In genomic region chr6:166621114-166621540, GRCh38 we compare ENCODE assay signal across 17 cellular contexts. TPM values are rescaled to one million over a fixed set of nuclear protein-coding genes. Genes with fewer than 3 reads are reported as not detected.
A peak's percentile ranks its signal among the peaks of the same experiment; 100 is the strongest.
DNase-seq lines count a peak whose midpoint lies in the region; ATAC-seq, FAIRE-seq and TF ChIP-seq lines count a peak whose summit lies in the region.
"Had no signal": no experiment of that assay in that cellular context is flagged by ENCODE, and none has a peak within 500 bp of the region (broad histone marks: within the 10 kb centered on the region; RNA-seq: fewer than 3 reads in every experiment).

No MANE protein-coding gene starts in this region.

- H3K36me3 ChIP-seq in HUES48 (ENCODE audit: control insufficient read depth, insufficient read depth, low read length) = peaks cover 8% of the 10 kb centered on the region; the same call in 1 of the 2 replicates
- H3K36me3 ChIP-seq in body of pancreas (replicated peaks in 1 of 2; ENCODE audit: insufficient read depth in 1 of 2, low read depth in 2 of 2) = peaks cover 0 to 1% of the 10 kb centered on the region in 2 donors
- H3K36me3 ChIP-seq in iPS-20b (ENCODE audit: insufficient read depth, low read depth, low read length) = peaks cover 10% of the 10 kb centered on the region; the same call in 1 of the 2 replicates
- no peaks in the 10 kb centered on the region for H3K36me3 ChIP-seq in small intestine (ENCODE audit: control insufficient read depth in 2 of 2, insufficient read depth in 2 of 2, low read length in 2 of 2)

- H3K27ac ChIP-seq in HUES48 (ENCODE audit: low read depth, low read length) (peak overlapping the region; percentile 5), body of pancreas (peak overlapping the region in 3 of 4 donors; percentile 60 to 68 (median 64)), iPS-20b (ENCODE audit: low read length) (no peak overlapping the region), small intestine (ENCODE audit: low read depth in 1 of 2, low read length in 1 of 2) (no peak overlapping the region)
- H3K27ac ChIP-seq: C4-2B had no signal

- peaks cover 27% of the 10 kb centered on the region for H3K4me1 ChIP-seq in HUES48 (ENCODE audit: control insufficient read depth, insufficient read depth, low read length)
- H3K4me1 ChIP-seq in body of pancreas = peaks cover 57% of the 10 kb centered on the region
- peaks cover 34% of the 10 kb centered on the region for H3K4me1 ChIP-seq in iPS-20b (ENCODE audit: insufficient read depth, low read length)
- peaks cover 0 to 7% of the 10 kb centered on the region in 2 donors for H3K4me1 ChIP-seq in small intestine (ENCODE audit: control insufficient read depth in 2 of 2, insufficient read depth in 1 of 2, low read depth in 1 of 2, low read length in 1 of 2)

- no peaks in the 10 kb centered on the region for H3K36me3 Mint-ChIP-seq in immature natural killer cell
- H3K36me3 Mint-ChIP-seq: activated naive CD4-positive, alpha-beta T cell treated with anti-CD3 and anti-CD28 coated beads, Interleukin-2, amount 50 U/mL, for 72 hours had no signal

- no peak for TF ChIP-seq POLR2A in body of pancreas (IDR thresholded peaks at IDR 0.05)

- H3K27me3 ChIP-seq in HUES48 (ENCODE audit: control insufficient read depth, insufficient read depth, low read length) (peaks cover 9% of the 10 kb centered on the region), body of pancreas (no peaks in the 10 kb centered on the region), iPS-20b (ENCODE audit: insufficient read depth, low read length) (peaks cover 9% of the 10 kb centered on the region), small intestine (ENCODE audit: control insufficient read depth in 2 of 2, insufficient read depth in 2 of 2, low read length in 2 of 2) (peaks cover 0 to 2% of the 10 kb centered on the region in 2 donors)

- H3K27me3 Mint-ChIP-seq in immature natural killer cell (ENCODE audit: low read depth in 3 of 3) = peaks cover 4 to 8% (median 6%) of the 10 kb centered on the region in 3 donors

- WGBS in body of pancreas, 2 donors = 70 to 72% methylated on average over 6 of the region's 6 CpGs
- WGBS in small intestine, 3 donors = 18 to 66% (median 37%) methylated on average over 6 of the region's 6 CpGs

- ATAC-seq in body of pancreas = peak; percentile 4
- no peak for ATAC-seq in GM18861 (IDR thresholded peaks at IDR 0.05; ENCODE audit: unreplicated experiment)
- no peak for ATAC-seq in GM18868 (IDR thresholded peaks at IDR 0.05; ENCODE audit: unreplicated experiment)
- ATAC-seq: activated naive CD4-positive, alpha-beta T cell treated with anti-CD3 and anti-CD28 coated beads, Interleukin-2, amount 50 U/mL, for 72 hours; GM12878 had no signal

- DNase-seq in body of pancreas (no peak), small intestine (peak; percentile 81), immature natural killer cell (no peak), KBM-7 (no peak)
- DNase-seq: NCI-H1105; stimulated activated CD4-positive, alpha-beta T cell treated with anti-CD3 and anti-CD28 coated beads, Interleukin-1b, Interleukin-23, amount 100 ng/mL, for 48 hours; stimulated activated CD8-positive, alpha-beta memory T cell treated with anti-CD3 and anti-CD28 coated beads, Interleukin-4, amount 100 ng/mL, for 48 hours; T-helper 1 cell had no signal

- H3K27ac Mint-ChIP-seq in immature natural killer cell = no peak overlapping the region
- H3K27ac Mint-ChIP-seq: activated naive CD4-positive, alpha-beta T cell treated with anti-CD3 and anti-CD28 coated beads, Interleukin-2, amount 50 U/mL, for 72 hours; IgD-negative memory B cell had no signal

- no peak for FAIRE-seq in small intestine (lab: Jason Lieb, UNC)
- FAIRE-seq: colon, GM12878 had no signal

- no peak for TF ChIP-seq CTCF in body of pancreas (IDR thresholded peaks at IDR 0.05)

- H3K4me3 ChIP-seq in HUES48 (ENCODE audit: low read depth, low read length) (no peak overlapping the region), body of pancreas (no peak overlapping the region), iPS-20b (ENCODE audit: low read length) (peak overlapping the region; percentile 31), small intestine (ENCODE audit: low read depth in 1 of 2, low read length in 2 of 2) (no peak overlapping the region)
- H3K4me3 ChIP-seq: GM12878 had no signal

- no peak overlapping the region for H3K9ac ChIP-seq in HUES48 (ENCODE audit: low read depth, low read length)
- 0 out of 2 replicates have a peak overlapping the region, but pooled peaks have one; percentile 24 for H3K9ac ChIP-seq in iPS-20b (ENCODE audit: low read depth, low read length)

- in situ Hi-C loops in KBM-7 (cut with MboI; ENCODE audit: low pct_unique_long_range_greater_than_20kb, low sequenced_read_pairs) = no loop called here

- H3K4me3 Mint-ChIP-seq in immature natural killer cell = no peak overlapping the region

- intact Hi-C loops in body of pancreas (cut with DNase I) = no loop called here

- H3K4me1 Mint-ChIP-seq in immature natural killer cell = peaks cover 0 to 6% of the 10 kb centered on the region in 2 donors

- H3K9me3 Mint-ChIP-seq in immature natural killer cell = no peaks in the 10 kb centered on the region
- H3K9me3 Mint-ChIP-seq: activated naive CD4-positive, alpha-beta T cell treated with anti-CD3 and anti-CD28 coated beads, Interleukin-2, amount 50 U/mL, for 72 hours; IgD-negative memory B cell had no signal

- H3K9me3 ChIP-seq in HUES48 (ENCODE audit: control insufficient read depth, insufficient read depth, low read length) = no peaks in the 10 kb centered on the region
- no peaks in the 10 kb centered on the region for H3K9me3 ChIP-seq in body of pancreas
- no peaks in the 10 kb centered on the region for H3K9me3 ChIP-seq in iPS-20b (ENCODE audit: insufficient read depth, low read depth, low read length)
- H3K9me3 ChIP-seq in small intestine (ENCODE audit: control insufficient read depth, low read depth) = no peaks in the 10 kb centered on the region

RNA-seq across cellular contexts. Expression of gene RPS6KA2, which starts 5.9 kb away (rescaled TPM):
- total RNA-seq in body of pancreas = 10 to 100 TPM; 24.4 to 53.7 TPM
- polyA plus RNA-seq in small intestine (10 to 100 TPM in 1 of 3 donors, 1 to 10 TPM in 2; 3.1 to 21.9 (median 6.8) TPM), immature natural killer cell (1 to 10 TPM; 2.5 to 5.3 (median 3.4) TPM)

RNA-seq across cellular contexts. Expression of gene RAMACL, which starts 34.6 kb away (rescaled TPM):
- total RNA-seq in body of pancreas = 10 to 100 TPM in 1 of 2 donors, under 1 TPM in 1; 0.99 to 10.9 TPM
- under 1 TPM in 1 of 3 donors, not detected in 2; 0.16 TPM for polyA plus RNA-seq in small intestine
- under 1 TPM; 0.18 to 0.58 (median 0.38) TPM for polyA plus RNA-seq in immature natural killer cell

Comparison
In these comparisons a context has a peak if more than half of its experiments do, and no peak if none do; other contexts are left out.
1. H3K27ac ChIP-seq: peak in HUES48 (single experiment) and body of pancreas (3 of 4); none in iPS-20b (single experiment) and small intestine (0 of 2).